ENCODE assay signal across 1 cellular context in the genomic region with DNA sequence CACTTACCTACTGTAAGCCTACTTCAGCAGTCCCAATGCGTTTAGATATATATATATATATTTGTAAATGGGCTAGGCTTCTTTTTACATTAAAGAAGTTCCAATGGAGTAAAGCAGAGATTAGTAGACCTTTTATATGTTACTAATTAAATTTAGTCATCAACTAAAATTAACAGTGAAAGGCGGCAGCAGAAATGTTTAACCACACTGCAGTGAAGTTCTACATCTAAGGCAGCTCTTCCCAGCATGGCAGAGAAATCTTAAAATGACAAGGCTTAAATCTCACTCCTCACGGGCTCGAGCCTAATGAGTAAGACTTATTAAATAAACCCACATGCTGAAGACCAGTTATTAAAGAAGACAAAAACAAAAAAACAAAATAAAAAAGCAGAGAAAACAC.
TF ChIP-seq lines count a peak whose summit lies in the region.

No MANE protein-coding gene starts in this region.

TF ChIP-seq in GM12878, 131 proteins besides CTCF, POLR2A, EP300 and RAD21 (continued from another document):
- TF ChIP-seq PRDM15 (CRISPR knock-in tag; IDR thresholded peaks at IDR 0.05) = no peak
- no peak for TF ChIP-seq CEBPB (IDR thresholded peaks at IDR 0.05; ENCODE audit: borderline replicate concordance in 1 of 2, low read depth in 2 of 2, low read length in 2 of 2)
- no peak for TF ChIP-seq SREBF2 (IDR thresholded peaks at IDR 0.05; ENCODE audit: low read length)
- no peak for TF ChIP-seq STAT3 (IDR thresholded peaks at IDR 0.05; ENCODE audit: low read depth, low read length)
- no peak for TF ChIP-seq KDM1A (IDR thresholded peaks at IDR 0.05; ENCODE audit: borderline replicate concordance)
- TF ChIP-seq MYB (IDR thresholded peaks at IDR 0.05; ENCODE audit: borderline replicate concordance, low read depth, low read length) = no peak
- TF ChIP-seq ZNF207 (IDR thresholded peaks at IDR 0.05; ENCODE audit: borderline replicate concordance) = no peak
- TF ChIP-seq, protein P1, sequence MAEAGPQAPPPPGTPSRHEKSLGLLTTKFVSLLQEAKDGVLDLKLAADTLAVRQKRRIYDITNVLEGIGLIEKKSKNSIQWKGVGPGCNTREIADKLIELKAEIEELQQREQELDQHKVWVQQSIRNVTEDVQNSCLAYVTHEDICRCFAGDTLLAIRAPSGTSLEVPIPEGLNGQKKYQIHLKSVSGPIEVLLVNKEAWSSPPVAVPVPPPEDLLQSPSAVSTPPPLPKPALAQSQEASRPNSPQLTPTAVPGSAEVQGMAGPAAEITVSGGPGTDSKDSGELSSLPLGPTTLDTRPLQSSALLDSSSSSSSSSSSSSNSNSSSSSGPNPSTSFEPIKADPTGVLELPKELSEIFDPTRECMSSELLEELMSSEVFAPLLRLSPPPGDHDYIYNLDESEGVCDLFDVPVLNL (IDR thresholded peaks at IDR 0.05; ENCODE audit: low read depth, low read length) = no peak
